ENCODE assay signal across 11 cellular contexts in genomic region chr10:10660054-10660453, GRCh38.
"Had no signal": no experiment of that assay in that cellular context is flagged by ENCODE, and none has a peak within 500 bp of the region (broad histone marks: within the 10 kb centered on the region; RNA-seq: fewer than 3 reads in every experiment).

No MANE protein-coding gene starts in this region.

- FAIRE-seq: H1, H54 had no signal

- H3K27ac ChIP-seq: GM23248 had no signal

- H3K4me2 ChIP-seq: GM23338 had no signal

- H3K36me3 ChIP-seq: HAP-1 had no signal

- DNase-seq: GM23248, GOT3, H7, H9, HCEC 1CT, HFFc6 had no signal

- H3K4me3 ChIP-seq: GM23248, GM23338, HAP-1 had no signal

- ATAC-seq: GM23338, HCT116 had no signal

- H3K4me1 Mint-ChIP-seq: GM23338 had no signal

- H2AFZ ChIP-seq: GM23248, GM23338 had no signal

- H3K27ac Mint-ChIP-seq: GM23338, H9, HFFc6 had no signal

- H3K4me1 ChIP-seq: HAP-1 had no signal

- H3K9ac ChIP-seq: GM23248 had no signal

- H3K9me3 ChIP-seq: HAP-1 had no signal

- H3K4me3 Mint-ChIP-seq: GM23338, H9, HFFc6 had no signal
